1 cellular context compared by ENCODE assay signal in the genomic region with DNA sequence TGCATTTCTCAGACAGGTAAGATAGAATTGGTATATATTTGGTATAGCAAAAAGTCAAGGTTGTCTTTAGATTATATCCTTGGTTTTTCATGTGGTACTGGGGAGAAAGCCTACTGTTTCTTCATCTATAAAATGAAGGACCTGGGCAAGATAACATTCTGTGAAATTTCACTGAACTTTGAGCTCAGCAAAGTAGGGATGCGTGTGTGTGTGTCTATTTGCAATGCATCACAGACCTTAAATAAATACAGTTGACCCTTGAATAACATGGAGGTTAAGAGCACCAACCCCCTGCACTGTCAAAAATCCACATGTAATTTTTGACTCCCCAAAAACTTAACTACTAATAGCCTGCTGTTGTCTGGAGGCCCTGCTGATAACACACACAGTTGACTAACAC.
TF ChIP-seq lines count a peak whose summit lies in the region.

No MANE protein-coding gene starts in this region.

TF ChIP-seq in HepG2, 621 proteins besides CTCF, POLR2A, EP300 and RAD21 (continued from another document and continues in another):
- TF ChIP-seq ZNF530 (CRISPR knock-in tag; IDR thresholded peaks at IDR 0.05; ENCODE audit: low read depth) = no peak
- no peak for TF ChIP-seq RORA (CRISPR knock-in tag; IDR thresholded peaks at IDR 0.05)
- no peak for TF ChIP-seq SRF (IDR thresholded peaks at IDR 0.05; ENCODE audit: low read depth, low read length)
- TF ChIP-seq, protein P1, sequence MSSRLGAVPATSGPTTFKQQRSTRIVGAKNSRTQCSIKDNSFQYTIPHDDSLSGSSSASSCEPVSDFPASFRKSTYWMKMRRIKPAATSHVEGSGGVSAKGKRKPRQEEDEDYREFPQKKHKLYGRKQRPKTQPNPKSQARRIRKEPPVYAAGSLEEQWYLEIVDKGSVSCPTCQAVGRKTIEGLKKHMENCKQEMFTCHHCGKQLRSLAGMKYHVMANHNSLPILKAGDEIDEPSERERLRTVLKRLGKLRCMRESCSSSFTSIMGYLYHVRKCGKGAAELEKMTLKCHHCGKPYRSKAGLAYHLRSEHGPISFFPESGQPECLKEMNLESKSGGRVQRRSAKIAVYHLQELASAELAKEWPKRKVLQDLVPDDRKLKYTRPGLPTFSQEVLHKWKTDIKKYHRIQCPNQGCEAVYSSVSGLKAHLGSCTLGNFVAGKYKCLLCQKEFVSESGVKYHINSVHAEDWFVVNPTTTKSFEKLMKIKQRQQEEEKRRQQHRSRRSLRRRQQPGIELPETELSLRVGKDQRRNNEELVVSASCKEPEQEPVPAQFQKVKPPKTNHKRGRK (CRISPR knock-in tag; IDR thresholded peaks at IDR 0.05) = no peak
- no peak for TF ChIP-seq ZFAT (CRISPR knock-in tag; conservative IDR thresholded peaks at IDR 0.05)
- no peak for TF ChIP-seq GABPB1 (CRISPR knock-in tag; IDR thresholded peaks at IDR 0.05)
- no peak for TF ChIP-seq PHF8 (CRISPR knock-in tag; IDR thresholded peaks at IDR 0.05)
- TF ChIP-seq, protein P2, sequence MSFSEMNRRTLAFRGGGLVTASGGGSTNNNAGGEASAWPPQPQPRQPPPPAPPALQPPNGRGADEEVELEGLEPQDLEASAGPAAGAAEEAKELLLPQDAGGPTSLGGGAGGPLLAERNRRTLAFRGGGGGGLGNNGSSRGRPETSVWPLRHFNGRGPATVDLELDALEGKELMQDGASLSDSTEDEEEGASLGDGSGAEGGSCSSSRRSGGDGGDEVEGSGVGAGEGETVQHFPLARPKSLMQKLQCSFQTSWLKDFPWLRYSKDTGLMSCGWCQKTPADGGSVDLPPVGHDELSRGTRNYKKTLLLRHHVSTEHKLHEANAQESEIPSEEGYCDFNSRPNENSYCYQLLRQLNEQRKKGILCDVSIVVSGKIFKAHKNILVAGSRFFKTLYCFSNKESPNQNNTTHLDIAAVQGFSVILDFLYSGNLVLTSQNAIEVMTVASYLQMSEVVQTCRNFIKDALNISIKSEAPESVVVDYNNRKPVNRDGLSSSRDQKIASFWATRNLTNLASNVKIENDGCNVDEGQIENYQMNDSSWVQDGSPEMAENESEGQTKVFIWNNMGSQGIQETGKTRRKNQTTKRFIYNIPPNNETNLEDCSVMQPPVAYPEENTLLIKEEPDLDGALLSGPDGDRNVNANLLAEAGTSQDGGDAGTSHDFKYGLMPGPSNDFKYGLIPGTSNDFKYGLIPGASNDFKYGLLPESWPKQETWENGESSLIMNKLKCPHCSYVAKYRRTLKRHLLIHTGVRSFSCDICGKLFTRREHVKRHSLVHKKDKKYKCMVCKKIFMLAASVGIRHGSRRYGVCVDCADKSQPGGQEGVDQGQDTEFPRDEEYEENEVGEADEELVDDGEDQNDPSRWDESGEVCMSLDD (CRISPR knock-in tag; IDR thresholded peaks at IDR 0.05; ENCODE audit: borderline replicate concordance) = no peak; the same call in 1 of the 2 replicates
- TF ChIP-seq TBX3 (IDR thresholded peaks at IDR 0.05; ENCODE audit: borderline replicate concordance) = 0 out of 2 replicates have a peak, but pooled peaks have one; percentile 38
- TF ChIP-seq GLI4 (CRISPR knock-in tag; IDR thresholded peaks at IDR 0.05; ENCODE audit: borderline replicate concordance) = no peak
- peak; percentile 45; the same call in 1 of the 2 replicates for TF ChIP-seq HDAC2 (CRISPR knock-in tag; IDR thresholded peaks at IDR 0.05)
- no peak; the same call in 1 of the 2 replicates for TF ChIP-seq FOXA3 (CRISPR knock-in tag; IDR thresholded peaks at IDR 0.05)
- TF ChIP-seq ASH2L (IDR thresholded peaks at IDR 0.05; ENCODE audit: insufficient read length, low read depth, low read length) = no peak
- TF ChIP-seq ATF5 (CRISPR knock-in tag; IDR thresholded peaks at IDR 0.05; ENCODE audit: low read depth) = no peak
- TF ChIP-seq STAG1 (CRISPR knock-in tag; IDR thresholded peaks at IDR 0.05) = no peak
- TF ChIP-seq ZNF136 (CRISPR knock-in tag; IDR thresholded peaks at IDR 0.05; ENCODE audit: low read depth) = no peak
- no peak for TF ChIP-seq FOXA1 (IDR thresholded peaks at IDR 0.05)
- peak; percentile 69 for TF ChIP-seq FOXA1 (CRISPR knock-in tag; IDR thresholded peaks at IDR 0.05)
- no peak for TF ChIP-seq PHF5A (CRISPR knock-in tag; IDR thresholded peaks at IDR 0.05; ENCODE audit: low read depth, unreplicated experiment)
- no peak for TF ChIP-seq HOXA3 (CRISPR knock-in tag; IDR thresholded peaks at IDR 0.05)
- TF ChIP-seq ZNF816 (CRISPR knock-in tag; IDR thresholded peaks at IDR 0.05; ENCODE audit: borderline replicate concordance) = no peak
- no peak for TF ChIP-seq MAF1 (CRISPR knock-in tag; IDR thresholded peaks at IDR 0.05; ENCODE audit: borderline replicate concordance)
- TF ChIP-seq NRL (CRISPR knock-in tag; IDR thresholded peaks at IDR 0.05; ENCODE audit: borderline replicate concordance) = no peak
- TF ChIP-seq ZNF33A (CRISPR knock-in tag; IDR thresholded peaks at IDR 0.05; ENCODE audit: borderline replicate concordance) = no peak
- no peak for TF ChIP-seq SOX6 (IDR thresholded peaks at IDR 0.05)
- peak; percentile 50; the same call in 1 of the 2 replicates for TF ChIP-seq SOX6 (CRISPR knock-in tag; IDR thresholded peaks at IDR 0.05)
- TF ChIP-seq NFE2 (CRISPR knock-in tag; IDR thresholded peaks at IDR 0.05) = no peak
- TF ChIP-seq HMG20B (CRISPR knock-in tag; conservative IDR thresholded peaks at IDR 0.05) = no peak
- TF ChIP-seq ZNF484 (CRISPR knock-in tag; IDR thresholded peaks at IDR 0.05; ENCODE audit: borderline replicate concordance, low read depth) = no peak
- no peak for TF ChIP-seq ZFP62 (CRISPR knock-in tag; IDR thresholded peaks at IDR 0.05)
- TF ChIP-seq SP2 (CRISPR knock-in tag; IDR thresholded peaks at IDR 0.05) = no peak
- TF ChIP-seq, protein P3, sequence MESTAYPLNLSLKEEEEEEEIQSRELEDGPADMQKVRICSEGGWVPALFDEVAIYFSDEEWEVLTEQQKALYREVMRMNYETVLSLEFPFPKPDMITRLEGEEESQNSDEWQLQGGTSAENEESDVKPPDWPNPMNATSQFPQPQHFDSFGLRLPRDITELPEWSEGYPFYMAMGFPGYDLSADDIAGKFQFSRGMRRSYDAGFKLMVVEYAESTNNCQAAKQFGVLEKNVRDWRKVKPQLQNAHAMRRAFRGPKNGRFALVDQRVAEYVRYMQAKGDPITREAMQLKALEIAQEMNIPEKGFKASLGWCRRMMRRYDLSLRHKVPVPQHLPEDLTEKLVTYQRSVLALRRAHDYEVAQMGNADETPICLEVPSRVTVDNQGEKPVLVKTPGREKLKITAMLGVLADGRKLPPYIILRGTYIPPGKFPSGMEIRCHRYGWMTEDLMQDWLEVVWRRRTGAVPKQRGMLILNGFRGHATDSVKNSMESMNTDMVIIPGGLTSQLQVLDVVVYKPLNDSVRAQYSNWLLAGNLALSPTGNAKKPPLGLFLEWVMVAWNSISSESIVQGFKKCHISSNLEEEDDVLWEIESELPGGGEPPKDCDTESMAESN (CRISPR knock-in tag; conservative IDR thresholded peaks at IDR 0.05) = no peak
- no peak for TF ChIP-seq HMGXB3 (CRISPR knock-in tag; IDR thresholded peaks at IDR 0.05; ENCODE audit: borderline replicate concordance)
- TF ChIP-seq HMGA1 (CRISPR knock-in tag; conservative IDR thresholded peaks at IDR 0.05) = no peak
- 0 out of 2 replicates have a peak, but pooled peaks have one; percentile 18 for TF ChIP-seq PITX1 (CRISPR knock-in tag; IDR thresholded peaks at IDR 0.05)
- TF ChIP-seq SIN3B (IDR thresholded peaks at IDR 0.05; ENCODE audit: low read length) = no peak
- no peak for TF ChIP-seq MATR3 (CRISPR knock-in tag; IDR thresholded peaks at IDR 0.05)
- TF ChIP-seq TP53 (CRISPR knock-in tag; conservative IDR thresholded peaks at IDR 0.05) = no peak
- TF ChIP-seq HNF4A (CRISPR knock-in tag; IDR thresholded peaks at IDR 0.05) = peak; percentile 88
- TF ChIP-seq TBP (CRISPR knock-in tag; IDR thresholded peaks at IDR 0.05) = no peak
- no peak for TF ChIP-seq MIER3 (CRISPR knock-in tag; IDR thresholded peaks at IDR 0.05; ENCODE audit: borderline replicate concordance)
- no peak for TF ChIP-seq STAT6 (CRISPR knock-in tag; IDR thresholded peaks at IDR 0.05; ENCODE audit: borderline replicate concordance)
- no peak for TF ChIP-seq ZNF501 (CRISPR knock-in tag; IDR thresholded peaks at IDR 0.05)
- TF ChIP-seq ZNF343 (CRISPR knock-in tag; IDR thresholded peaks at IDR 0.05) = no peak
- TF ChIP-seq SMARCE1 (IDR thresholded peaks at IDR 0.05; ENCODE audit: borderline replicate concordance) = no peak
- TF ChIP-seq GTF3A (CRISPR knock-in tag; conservative IDR thresholded peaks at IDR 0.05) = no peak
- TF ChIP-seq ZNF441 (CRISPR knock-in tag; IDR thresholded peaks at IDR 0.05; ENCODE audit: borderline replicate concordance) = no peak
- TF ChIP-seq ZC3H4 (CRISPR knock-in tag; IDR thresholded peaks at IDR 0.05; ENCODE audit: borderline replicate concordance) = no peak
- TF ChIP-seq, protein P4, sequence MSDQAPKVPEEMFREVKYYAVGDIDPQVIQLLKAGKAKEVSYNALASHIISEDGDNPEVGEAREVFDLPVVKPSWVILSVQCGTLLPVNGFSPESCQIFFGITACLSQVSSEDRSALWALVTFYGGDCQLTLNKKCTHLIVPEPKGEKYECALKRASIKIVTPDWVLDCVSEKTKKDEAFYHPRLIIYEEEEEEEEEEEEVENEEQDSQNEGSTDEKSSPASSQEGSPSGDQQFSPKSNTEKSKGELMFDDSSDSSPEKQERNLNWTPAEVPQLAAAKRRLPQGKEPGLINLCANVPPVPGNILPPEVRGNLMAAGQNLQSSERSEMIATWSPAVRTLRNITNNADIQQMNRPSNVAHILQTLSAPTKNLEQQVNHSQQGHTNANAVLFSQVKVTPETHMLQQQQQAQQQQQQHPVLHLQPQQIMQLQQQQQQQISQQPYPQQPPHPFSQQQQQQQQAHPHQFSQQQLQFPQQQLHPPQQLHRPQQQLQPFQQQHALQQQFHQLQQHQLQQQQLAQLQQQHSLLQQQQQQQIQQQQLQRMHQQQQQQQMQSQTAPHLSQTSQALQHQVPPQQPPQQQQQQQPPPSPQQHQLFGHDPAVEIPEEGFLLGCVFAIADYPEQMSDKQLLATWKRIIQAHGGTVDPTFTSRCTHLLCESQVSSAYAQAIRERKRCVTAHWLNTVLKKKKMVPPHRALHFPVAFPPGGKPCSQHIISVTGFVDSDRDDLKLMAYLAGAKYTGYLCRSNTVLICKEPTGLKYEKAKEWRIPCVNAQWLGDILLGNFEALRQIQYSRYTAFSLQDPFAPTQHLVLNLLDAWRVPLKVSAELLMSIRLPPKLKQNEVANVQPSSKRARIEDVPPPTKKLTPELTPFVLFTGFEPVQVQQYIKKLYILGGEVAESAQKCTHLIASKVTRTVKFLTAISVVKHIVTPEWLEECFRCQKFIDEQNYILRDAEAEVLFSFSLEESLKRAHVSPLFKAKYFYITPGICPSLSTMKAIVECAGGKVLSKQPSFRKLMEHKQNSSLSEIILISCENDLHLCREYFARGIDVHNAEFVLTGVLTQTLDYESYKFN (CRISPR knock-in tag; conservative IDR thresholded peaks at IDR 0.05) = peak; percentile 66
- no peak for TF ChIP-seq ZMYM3 (CRISPR knock-in tag; IDR thresholded peaks at IDR 0.05)
- TF ChIP-seq, protein P5, sequence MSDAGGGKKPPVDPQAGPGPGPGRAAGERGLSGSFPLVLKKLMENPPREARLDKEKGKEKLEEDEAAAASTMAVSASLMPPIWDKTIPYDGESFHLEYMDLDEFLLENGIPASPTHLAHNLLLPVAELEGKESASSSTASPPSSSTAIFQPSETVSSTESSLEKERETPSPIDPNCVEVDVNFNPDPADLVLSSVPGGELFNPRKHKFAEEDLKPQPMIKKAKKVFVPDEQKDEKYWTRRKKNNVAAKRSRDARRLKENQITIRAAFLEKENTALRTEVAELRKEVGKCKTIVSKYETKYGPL (CRISPR knock-in tag; IDR thresholded peaks at IDR 0.05) = no peak
- TF ChIP-seq HOXA7 (CRISPR knock-in tag; IDR thresholded peaks at IDR 0.05) = no peak
